ENCODE assay signal across 34 cellular contexts in the genomic region with DNA sequence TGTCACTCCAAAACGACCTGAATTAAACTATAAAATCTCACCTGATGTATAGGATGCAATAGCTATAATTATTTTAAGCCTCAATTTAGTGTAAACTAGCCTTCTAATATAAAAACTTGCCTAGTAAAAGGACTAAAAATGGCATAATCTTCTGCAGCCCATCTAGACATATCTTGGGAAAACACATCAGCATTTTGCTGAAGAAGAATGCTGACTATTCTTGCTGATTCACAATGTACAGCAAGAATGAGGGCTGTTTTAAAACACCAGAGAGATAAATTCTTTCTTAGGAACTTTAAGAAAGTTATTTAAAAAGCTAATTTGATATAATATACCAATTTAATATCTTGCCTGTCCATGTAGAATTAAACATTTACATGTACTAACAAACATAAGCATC.
"Had no signal": no experiment of that assay in that cellular context is flagged by ENCODE, and none has a peak within 500 bp of the region (broad histone marks: within the 10 kb centered on the region; RNA-seq: fewer than 3 reads in every experiment).

No MANE protein-coding gene starts in this region.

- ATAC-seq: activated CD4-positive, alpha-beta T cell treated with anti-CD3 and anti-CD28 coated beads for 36 hours; activated CD4-positive, CD25-positive, alpha-beta regulatory T cell treated with anti-CD3 and anti-CD28 coated beads, Interleukin-2, amount 50 U/mL, for 24 hours; activated CD8-positive, alpha-beta memory T cell treated with anti-CD3 and anti-CD28 coated beads, Interleukin-2, amount 10 ng/mL, durations not matched to agents 7 days and 5 days; activated CD8-positive, alpha-beta T cell treated with anti-CD3 and anti-CD28 coated beads, Interleukin-2, amount 10 ng/mL, durations not matched to agents 7 days and 5 days; activated naive CD8-positive, alpha-beta T cell treated with anti-CD3 and anti-CD28 coated beads, Interleukin-2, amount 50 U/mL, for 24 hours; body of pancreas; WTC11 had no signal

- FAIRE-seq: astrocyte, TTC549 had no signal

- H3K4me3 ChIP-seq: adrenal gland, body of pancreas, breast epithelium had no signal

- H3K27me3 ChIP-seq: adrenal gland, body of pancreas, brain microvascular endothelial cell, breast epithelium had no signal

- DNase-seq: activated CD4-positive, alpha-beta memory T cell treated with anti-CD3 and anti-CD28 coated beads, Interleukin-2, amount 10 ng/mL, durations not matched to agents 7 days and 5 days; activated CD4-positive, alpha-beta T cell treated with anti-CD3 and anti-CD28 coated beads for 1 hour; activated CD4-positive, alpha-beta T cell treated with anti-CD3 and anti-CD28 coated beads for 36 hours; activated CD4-positive, alpha-beta T cell treated with anti-CD3 and anti-CD28 coated beads for 48 hours; activated CD4-positive, alpha-beta T cell treated with anti-CD3 and anti-CD28 coated beads, Interleukin-2, amount 10 ng/mL, durations not matched to agents 7 days and 5 days; activated CD4-positive, alpha-beta T cell treated with anti-CD3 and anti-CD28 coated beads, Interleukin-2, amount 50 U/mL, for 48 hours; activated CD4-positive, CD25-positive, alpha-beta regulatory T cell; activated CD8-positive, alpha-beta memory T cell treated with anti-CD3 and anti-CD28 coated beads for 24 hours; activated CD8-positive, alpha-beta memory T cell treated with anti-CD3 and anti-CD28 coated beads, Interleukin-2, amount 10 ng/mL, durations not matched to agents 7 days and 5 days; activated CD8-positive, alpha-beta memory T cell treated with anti-CD3 and anti-CD28 coated beads, Interleukin-2, amount 50 U/mL, for 48 hours; activated CD8-positive, alpha-beta T cell treated with anti-CD3 and anti-CD28 coated beads, Interleukin-2, amount 10 ng/mL, durations not matched to agents 7 days and 5 days; activated effector memory CD4-positive, alpha-beta T cell treated with Interleukin-2 at 50 U/mL for 16 hours; activated gamma-delta T cell; activated naive CD4-positive, alpha-beta T cell treated with anti-CD3 and anti-CD28 coated beads, Interleukin-2, amount 10 ng/mL, durations not matched to agents 7 days and 5 days; activated naive CD4-positive, alpha-beta T cell treated with Interleukin-2 at 50 U/mL for 16 hours; activated naive CD8-positive, alpha-beta T cell treated with anti-CD3 and anti-CD28 coated beads, Interleukin-2, amount 10 ng/mL, durations not matched to agents 7 days and 5 days; activated naive CD8-positive, alpha-beta T cell treated with anti-CD3 and anti-CD28 coated beads, Interleukin-2, amount 50 U/mL, for 24 hours; activated T-cell treated with anti-CD3 and anti-CD28 coated beads, Interleukin-2, amount 50 U/mL, for 24 hours; activated T-cell treated with anti-CD3 and anti-CD28 coated beads, Interleukin-2, amount 50 U/mL, for 48 hours; adrenal gland; amniotic stem cell; aorta; body of pancreas; brain microvascular endothelial cell; central memory CD4-positive, alpha-beta T cell; T-helper 1 cell; T-helper 2 cell; T-helper 9 cell; WERI-Rb-1 had no signal

- H3K36me3 ChIP-seq: adrenal gland, brain microvascular endothelial cell, breast epithelium, WERI-Rb-1 had no signal

- H3K9me3 ChIP-seq: adrenal gland, body of pancreas, breast epithelium had no signal

- H3K27ac ChIP-seq: adrenal gland, body of pancreas, brain microvascular endothelial cell, breast epithelium, WERI-Rb-1 had no signal

- H3K4me1 ChIP-seq: adrenal gland, body of pancreas, breast epithelium had no signal
